ENCODE assay signal across 21 cellular contexts in genomic region chr17:18381953-18382245, GRCh38. TPM values are rescaled to one million over a fixed set of nuclear protein-coding genes. Genes with fewer than 3 reads are reported as not detected.
A peak's percentile ranks its signal among the peaks of the same experiment; 100 is the strongest.
DNase-seq lines count a peak whose midpoint lies in the region; ATAC-seq and TF ChIP-seq lines count a peak whose summit lies in the region.
"Had no signal": no experiment of that assay in that cellular context is flagged by ENCODE, and none has a peak within 500 bp of the region (broad histone marks: within the 10 kb centered on the region; RNA-seq: fewer than 3 reads in every experiment).

No MANE protein-coding gene starts in this region.

- no peak for ATAC-seq in naive thymus-derived CD8-positive, alpha-beta T cell
- no peak for ATAC-seq in HG03457 (IDR thresholded peaks at IDR 0.05; ENCODE audit: unreplicated experiment)
- ATAC-seq: PC-3 had no signal

- no peak overlapping the region for H3K4me3 Mint-ChIP-seq in activated naive CD4-positive, alpha-beta T cell treated with anti-CD3 and anti-CD28 coated beads, Interleukin-2, amount 50 U/mL, for 24 hours
- no peak overlapping the region for H3K4me3 Mint-ChIP-seq in activated naive CD4-positive, alpha-beta T cell treated with anti-CD3 and anti-CD28 coated beads for 36 hours
- peak overlapping the region in 9 of 10 donors; percentile 4 to 81 (median 34) for H3K4me3 Mint-ChIP-seq in naive thymus-derived CD8-positive, alpha-beta T cell
- H3K4me3 Mint-ChIP-seq in type B pancreatic cell, result no peak overlapping the region
- H3K4me3 Mint-ChIP-seq: H9 had no signal

- H3K27me3 Mint-ChIP-seq in activated naive CD4-positive, alpha-beta T cell treated with anti-CD3 and anti-CD28 coated beads, Interleukin-2, amount 50 U/mL, for 24 hours, result peaks cover 3% of the 10 kb centered on the region
- H3K27me3 Mint-ChIP-seq in activated naive CD4-positive, alpha-beta T cell treated with anti-CD3 and anti-CD28 coated beads for 36 hours (ENCODE audit: low read depth), result peaks cover 11% of the 10 kb centered on the region
- H3K27me3 Mint-ChIP-seq in naive thymus-derived CD8-positive, alpha-beta T cell, result peaks cover 0 to 6% (median 3%) of the 10 kb centered on the region in 5 donors
- H3K27me3 Mint-ChIP-seq in type B pancreatic cell, result peaks cover 10% of the 10 kb centered on the region

- peak overlapping the region; percentile 41 for H3K27ac Mint-ChIP-seq in activated naive CD4-positive, alpha-beta T cell treated with anti-CD3 and anti-CD28 coated beads, Interleukin-2, amount 50 U/mL, for 24 hours
- no peak overlapping the region for H3K27ac Mint-ChIP-seq in activated naive CD4-positive, alpha-beta T cell treated with anti-CD3 and anti-CD28 coated beads for 36 hours
- H3K27ac Mint-ChIP-seq in naive thymus-derived CD8-positive, alpha-beta T cell, result peak overlapping the region in 3 of 10 donors; percentile 38 to 75 (median 64)
- H3K27ac Mint-ChIP-seq in type B pancreatic cell, result peak overlapping the region; percentile 18
- H3K27ac Mint-ChIP-seq: IgD-negative memory B cell had no signal

- no peaks in the 10 kb centered on the region for H3K9me3 Mint-ChIP-seq in activated naive CD4-positive, alpha-beta T cell treated with anti-CD3 and anti-CD28 coated beads, Interleukin-2, amount 50 U/mL, for 24 hours
- no peaks in the 10 kb centered on the region for H3K9me3 Mint-ChIP-seq in activated naive CD4-positive, alpha-beta T cell treated with anti-CD3 and anti-CD28 coated beads for 36 hours
- H3K9me3 Mint-ChIP-seq in naive thymus-derived CD8-positive, alpha-beta T cell, result no peaks in the 10 kb centered on the region
- H3K9me3 Mint-ChIP-seq in type B pancreatic cell, result no peaks in the 10 kb centered on the region
- H3K9me3 Mint-ChIP-seq: CD4-positive, alpha-beta memory T cell; H9 had no signal

- DNase-seq in activated naive CD4-positive, alpha-beta T cell treated with anti-CD3 and anti-CD28 coated beads for 36 hours, result no peak
- DNase-seq in ecto neural progenitor cell (ENCODE audit: low spot score) (peak; percentile 36), type B pancreatic cell (ENCODE audit: extremely low spot score, unreplicated experiment) (no peak), caudate nucleus (lab: John Stamatoyannopoulos, UW) (no peak), NCI-H1105 (lab: John Stamatoyannopoulos, UW) (no peak)
- DNase-seq in naive thymus-derived CD8-positive, alpha-beta T cell, result no peak
- DNase-seq: BE2C; CD4-positive, alpha-beta memory T cell; DMS79; Karpas-422; NCI-H1436; NCI-H1930; NCI-H345; NCI-H524 treated with DMSO at 0.1 percent for 48 hours; PC-3 had no signal

- H3K36me3 Mint-ChIP-seq in activated naive CD4-positive, alpha-beta T cell treated with anti-CD3 and anti-CD28 coated beads, Interleukin-2, amount 50 U/mL, for 24 hours, result no peaks in the 10 kb centered on the region
- H3K36me3 Mint-ChIP-seq in activated naive CD4-positive, alpha-beta T cell treated with anti-CD3 and anti-CD28 coated beads for 36 hours (ENCODE audit: low read depth), result peaks cover 2% of the 10 kb centered on the region
- H3K36me3 Mint-ChIP-seq in naive thymus-derived CD8-positive, alpha-beta T cell, result no peaks in the 10 kb centered on the region
- no peaks in the 10 kb centered on the region for H3K36me3 Mint-ChIP-seq in type B pancreatic cell
- H3K36me3 Mint-ChIP-seq: CD4-positive, alpha-beta memory T cell had no signal

- CTCF ChIA-PET in activated naive CD4-positive, alpha-beta T cell treated with anti-CD3 and anti-CD28 coated beads for 36 hours (lab: Charles Lee), result no interaction called here

- peaks cover 6% of the 10 kb centered on the region for H3K4me1 Mint-ChIP-seq in activated naive CD4-positive, alpha-beta T cell treated with anti-CD3 and anti-CD28 coated beads, Interleukin-2, amount 50 U/mL, for 24 hours
- peaks cover 4% of the 10 kb centered on the region for H3K4me1 Mint-ChIP-seq in activated naive CD4-positive, alpha-beta T cell treated with anti-CD3 and anti-CD28 coated beads for 36 hours (ENCODE audit: low read depth)
- peaks cover 1 to 21% (median 6%) of the 10 kb centered on the region in 4 donors for H3K4me1 Mint-ChIP-seq in naive thymus-derived CD8-positive, alpha-beta T cell
- H3K4me1 Mint-ChIP-seq in type B pancreatic cell (ENCODE audit: unreplicated experiment), result no peaks in the 10 kb centered on the region

- POLR2A ChIA-PET in naive thymus-derived CD8-positive, alpha-beta T cell (lab: Charles Lee), result no interaction called here

- TF ChIP-seq CTCF in type B pancreatic cell (conservative IDR thresholded peaks at IDR 0.05), result no peak

- H3K27ac ChIP-seq in caudate nucleus (ENCODE audit: low read depth, low read length), result no peak overlapping the region
- H3K27ac ChIP-seq: RWPE1 had no signal

- intact Hi-C loops in activated naive CD4-positive, alpha-beta T cell treated with anti-CD3 and anti-CD28 coated beads for 36 hours (cut with micrococcal nuclease), result no loop called here

RNA-seq across cellular contexts. Expression of gene EVPLL, which starts 4.3 kb away (rescaled TPM):
- not detected for total RNA-seq in activated naive CD4-positive, alpha-beta T cell treated with anti-CD3 and anti-CD28 coated beads for 36 hours
- total RNA-seq in naive thymus-derived CD8-positive, alpha-beta T cell, result not detected
- polyA plus RNA-seq in naive thymus-derived CD8-positive, alpha-beta T cell, result under 1 TPM in 1 of 3 donors, not detected in 2; 0.08 TPM
- not detected in 2 replicates for total RNA-seq in type B pancreatic cell (ENCODE audit: low replicate concordance)
- total RNA-seq: A172; CD4-positive, alpha-beta memory T cell had no signal
- polyA plus RNA-seq: CD4-positive, alpha-beta memory T cell; IgD-negative memory B cell had no signal

RNA-seq across cellular contexts. Expression of gene SHMT1, which starts 18.5 kb away (rescaled TPM):
- total RNA-seq in activated naive CD4-positive, alpha-beta T cell treated with anti-CD3 and anti-CD28 coated beads for 36 hours, result 10 to 100 TPM; 46.7 to 51.0 TPM
- 10 to 100 TPM; 17.1 to 20.1 TPM for total RNA-seq in naive thymus-derived CD8-positive, alpha-beta T cell
- 10 to 100 TPM; 20.5 to 35.8 (median 35.7) TPM for polyA plus RNA-seq in naive thymus-derived CD8-positive, alpha-beta T cell
- 17.7 and 30.5 TPM in 2 replicates for total RNA-seq in type B pancreatic cell (ENCODE audit: low replicate concordance)

Comparison
In these comparisons a context has a peak if more than half of its experiments do, and no peak if none do; other contexts are left out.
1. H3K4me3 Mint-ChIP-seq: peak in naive thymus-derived CD8-positive, alpha-beta T cell (9 of 10); none in activated naive CD4-positive, alpha-beta T cell treated with anti-CD3 and anti-CD28 coated beads, Interleukin-2, amount 50 U/mL, for 24 hours (single experiment), activated naive CD4-positive, alpha-beta T cell treated with anti-CD3 and anti-CD28 coated beads for 36 hours (single experiment) and type B pancreatic cell (single experiment).